Comparison of ENCODE assay signal across 8 cellular contexts in genomic region chr17:42017866-42018200, GRCh38. TPM values are rescaled to one million over a fixed set of nuclear protein-coding genes. Genes with fewer than 3 reads are reported as not detected.
DNase-seq lines count a peak whose midpoint lies in the region; ATAC-seq, FAIRE-seq and TF ChIP-seq lines count a peak whose summit lies in the region.

No MANE protein-coding gene starts in this region.

- WGBS in heart left ventricle, 4 donors = 3 to 9% (median 6%) methylated on average over 11 of the region's 11 CpGs

- peaks cover 6 to 71% (median 54%) of the 10 kb centered on the region in 12 donors for H3K4me1 ChIP-seq in heart left ventricle

- TF ChIP-seq POLR2A in heart left ventricle (IDR thresholded peaks at IDR 0.05) = no peak

- H3K9me3 ChIP-seq in heart left ventricle = no peaks in the 10 kb centered on the region
- no peaks in the 10 kb centered on the region for H3K9me3 ChIP-seq in T-helper 17 cell (ENCODE audit: control insufficient read depth, low read length, poor library complexity, severe bottlenecking)

- FAIRE-seq in frontal cortex (lab: Jason Lieb, UNC) = no peak

- H3K36me3 ChIP-seq in heart left ventricle = peaks cover 0 to 23% (median 14%) of the 10 kb centered on the region in 9 donors

- intact Hi-C loops in heart left ventricle (cut with DNase I) (loop anchor here in 7 of 10 donors (2.0 to 5.0 kb wide), 2 partner anchors 51 kb away; partner anchors contain the start of gene CNP (in 7 of the 7)), cardiac septum (cut with DNase I) (no loop called here)

- H3K27ac Mint-ChIP-seq in T-helper 17 cell = peak overlapping the region; percentile 99

- no peaks in the 10 kb centered on the region for H3K27me3 Mint-ChIP-seq in T-helper 17 cell

- ATAC-seq in heart left ventricle (no peak), T-helper 17 cell (no peak)

- peaks cover 44% of the 10 kb centered on the region for H3K4me1 Mint-ChIP-seq in T-helper 17 cell

- DNase-seq in heart left ventricle (no peak), cardiac septum (ENCODE audit: low spot score) (no peak), T-helper 17 cell (no peak), fibroblast of pulmonary artery (ENCODE audit: low read depth) (no peak), skeletal muscle cell (ENCODE audit: low read depth) (no peak), GDM1 (lab: John Stamatoyannopoulos, UW) (no peak), DMS79 treated with DMSO at 0.1 percent for 48 hours (lab: John Stamatoyannopoulos, UW) (no peak), frontal cortex (ENCODE audit: low spot score in 2 of 2) (no peak)

- TF ChIP-seq CTCF in heart left ventricle (IDR thresholded peaks at IDR 0.05) (no peak), fibroblast of pulmonary artery (IDR thresholded peaks at IDR 0.05; ENCODE audit: low read length, missing control alignments) (no peak)

- peaks cover 7% of the 10 kb centered on the region for H3K36me3 Mint-ChIP-seq in T-helper 17 cell (ENCODE audit: low read depth)

- H3K4me3 Mint-ChIP-seq in T-helper 17 cell = peak overlapping the region; percentile 98

- H3K4me3 ChIP-seq in heart left ventricle (peak overlapping the region; percentile 64 to 99 (median 88)), fibroblast of pulmonary artery (replicated peaks; ENCODE audit: low read depth, low read length) (peak overlapping the region; percentile 100), skeletal muscle cell (ENCODE audit: low read depth, low read length) (peak overlapping the region; percentile 96)

- H3K27me3 ChIP-seq in heart left ventricle = no peaks in the 10 kb centered on the region

- peak overlapping the region; percentile 74 to 97 (median 94) for H3K27ac ChIP-seq in heart left ventricle

RNA-seq across cellular contexts. Expression of gene DNAJC7, which starts 0.6 kb away (rescaled TPM):
- total RNA-seq in heart left ventricle = 10 to 100 TPM; 42.5 to 96.5 (median 70.5) TPM
- 100 to 1,000 TPM in 1 of 2 donors, 10 to 100 TPM in 1; 83.5 to 103 TPM for polyA plus RNA-seq in heart left ventricle
- 77.4 TPM for total RNA-seq in cardiac septum
- 100 to 1,000 TPM; 113 to 124 TPM for total RNA-seq in T-helper 17 cell
- total RNA-seq in frontal cortex = 91.3 TPM

RNA-seq across cellular contexts. Expression of gene NKIRAS2, which starts 2.1 kb away (rescaled TPM):
- total RNA-seq in heart left ventricle (10 to 100 TPM; 50.6 to 78.9 (median 52.8) TPM), cardiac septum (50.7 TPM), T-helper 17 cell (10 to 100 TPM; 14.3 to 15.6 TPM), frontal cortex (31.4 TPM)
- 10 to 100 TPM; 66.7 to 73.0 TPM for polyA plus RNA-seq in heart left ventricle

RNA-seq across cellular contexts. Expression of gene C17orf113, which starts 32.6 kb away (rescaled TPM):
- total RNA-seq in heart left ventricle = 1 to 10 TPM in 2 of 9 donors, under 1 TPM in 7; 0.28 to 1.2 (median 0.72) TPM
- polyA plus RNA-seq in heart left ventricle = under 1 TPM; 0.24 to 0.72 TPM
- 0.43 TPM for total RNA-seq in cardiac septum
- under 1 TPM; 0.65 to 0.85 TPM for total RNA-seq in T-helper 17 cell
- total RNA-seq in frontal cortex = 3.7 TPM

RNA-seq across cellular contexts. Expression of gene CNP, which starts 51.2 kb away (rescaled TPM):
- total RNA-seq in heart left ventricle (10 to 100 TPM; 23.3 to 49.1 (median 27.5) TPM), cardiac septum (24.2 TPM), T-helper 17 cell (10 to 100 TPM; 21.0 to 23.4 TPM), frontal cortex (50.5 TPM)
- polyA plus RNA-seq in heart left ventricle = 10 to 100 TPM; 19.3 to 31.6 TPM
